In the genomic region with DNA sequence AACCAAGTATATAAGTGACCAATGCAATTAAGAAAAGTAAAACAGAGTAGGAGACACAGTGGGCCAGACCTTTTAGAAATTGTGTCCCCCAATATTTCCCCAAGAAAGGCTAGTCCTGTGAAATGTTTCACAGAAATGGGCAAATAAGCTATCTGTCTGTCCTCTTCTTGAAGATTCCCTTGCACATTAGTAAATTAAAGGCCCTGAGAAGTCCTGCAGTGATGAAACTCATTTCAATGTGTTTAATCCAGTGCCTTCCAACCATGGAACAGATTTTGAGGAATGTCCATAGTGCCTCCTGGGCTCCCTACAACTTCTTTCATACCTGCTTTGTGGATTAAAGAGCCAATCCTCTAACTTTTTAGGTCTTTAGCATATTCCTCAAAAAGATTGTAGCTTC, we compare ENCODE assay signal across 1 cellular context.
TF ChIP-seq lines count a peak whose summit lies in the region.

No MANE protein-coding gene starts in this region.

TF ChIP-seq in K562, 482 proteins besides CTCF, POLR2A, EP300 and RAD21 (continued from another document):
- TF ChIP-seq, protein P1, sequence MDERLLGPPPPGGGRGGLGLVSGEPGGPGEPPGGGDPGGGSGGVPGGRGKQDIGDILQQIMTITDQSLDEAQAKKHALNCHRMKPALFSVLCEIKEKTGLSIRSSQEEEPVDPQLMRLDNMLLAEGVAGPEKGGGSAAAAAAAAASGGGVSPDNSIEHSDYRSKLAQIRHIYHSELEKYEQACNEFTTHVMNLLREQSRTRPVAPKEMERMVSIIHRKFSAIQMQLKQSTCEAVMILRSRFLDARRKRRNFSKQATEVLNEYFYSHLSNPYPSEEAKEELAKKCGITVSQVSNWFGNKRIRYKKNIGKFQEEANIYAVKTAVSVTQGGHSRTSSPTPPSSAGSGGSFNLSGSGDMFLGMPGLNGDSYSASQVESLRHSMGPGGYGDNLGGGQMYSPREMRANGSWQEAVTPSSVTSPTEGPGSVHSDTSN (CRISPR knock-in tag; IDR thresholded peaks at IDR 0.05; ENCODE audit: low read depth) = no peak
- TF ChIP-seq, protein P1 (tag; conservative IDR thresholded peaks at IDR 0.05; ENCODE audit: low read depth) = no peak
- TF ChIP-seq ZNF239 (CRISPR knock-in tag; IDR thresholded peaks at IDR 0.05) = peak; percentile 96
TF ChIP-seq in K562: peak in this region for 2.
